In the genomic region with DNA sequence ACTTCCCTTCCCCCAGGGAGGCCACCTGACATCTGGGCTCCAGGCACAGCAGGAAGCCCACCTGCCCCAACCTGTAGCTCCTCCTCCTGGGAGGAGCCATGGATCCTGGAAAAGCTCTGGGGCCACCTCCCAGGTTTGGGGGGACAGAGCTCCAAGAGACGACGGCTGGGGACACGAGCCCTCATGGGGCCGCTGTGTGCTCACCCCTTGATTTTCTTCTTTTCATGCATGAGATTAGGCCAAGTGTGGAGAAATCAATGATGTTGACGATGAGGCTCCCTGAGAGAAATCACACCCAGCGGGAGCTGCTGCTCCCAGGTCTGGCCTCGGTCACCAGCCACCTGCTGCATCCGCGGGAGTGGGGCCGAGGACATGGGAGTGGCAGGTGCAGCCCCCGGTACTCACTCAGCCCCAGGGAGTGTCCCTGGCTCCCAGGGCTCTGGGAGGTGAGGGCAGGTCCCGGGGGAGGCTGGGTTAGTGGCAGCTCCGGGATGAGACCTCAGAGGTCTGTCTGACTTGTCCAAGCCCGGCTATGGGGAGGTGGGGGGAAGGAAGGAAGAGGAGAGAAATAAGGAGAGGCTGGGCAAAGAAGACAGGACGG, we compare ENCODE assay signal across 31 cellular contexts. TPM values are rescaled to one million over a fixed set of nuclear protein-coding genes. Genes with fewer than 3 reads are reported as not detected.
DNase-seq lines count a peak whose midpoint lies in the region; ATAC-seq, FAIRE-seq and TF ChIP-seq lines count a peak whose summit lies in the region.
"Had no signal": no experiment of that assay in that cellular context is flagged by ENCODE, and none has a peak within 500 bp of the region (broad histone marks: within the 10 kb centered on the region; RNA-seq: fewer than 3 reads in every experiment).

No MANE protein-coding gene starts in this region.

- WGBS in GM12878 (ENCODE audit: insufficient coverage, insufficient replicate concordance, low lambda C conversion rate, missing lambda C conversion rate), result 30% methylated on average over 15 of the region's 15 CpGs

- no peaks in the 10 kb centered on the region for H3K27me3 ChIP-seq in BLaER1 treated with 17β-estradiol and CSF1 and Interleukin-3, amounts not matched to agents 10 nM and 100 nM
- no peaks in the 10 kb centered on the region for H3K27me3 ChIP-seq in GM12878 (replicated peaks in 1 of 2; ENCODE audit: control insufficient read depth in 2 of 2, insufficient read depth in 2 of 2, low read length in 1 of 2)
- H3K27me3 ChIP-seq: hepatocyte, upper lobe of left lung had no signal

- POLR2A ChIA-PET in GM12878 (lab: Charles Lee), result no interaction called here
- POLR2A ChIA-PET in naive thymus-derived CD8-positive, alpha-beta T cell (lab: Charles Lee), result interaction anchor here (2.1 to 11.9 kb wide), 2 partner anchors 9 to 18 kb away, joined by 11 to 408 read pairs; a partner anchor contains a TSS

- TF ChIP-seq RAD21 in GM12878 (IDR thresholded peaks at IDR 0.05; ENCODE audit: insufficient read depth, low read depth, low read length), result no peak

- peak; percentile 25 for TF ChIP-seq POLR2A in GM12878 (IDR thresholded peaks at IDR 0.05; ENCODE audit: low read depth, low read length)
- no peak for TF ChIP-seq POLR2A in erythroblast (IDR thresholded peaks at IDR 0.05; ENCODE audit: low read length)

- H3K9me3 ChIP-seq in BLaER1 treated with 17β-estradiol and CSF1 and Interleukin-3, amounts not matched to agents 10 nM and 100 nM (replicated peaks in 1 of 11), result no peaks in the 10 kb centered on the region
- no peaks in the 10 kb centered on the region for H3K9me3 ChIP-seq in GM12878 (replicated peaks; ENCODE audit: control insufficient read depth, insufficient read depth, low read length)
- H3K9me3 ChIP-seq: breast epithelium, SJCRH30, upper lobe of left lung had no signal

- H4K20me1 ChIP-seq in BLaER1 treated with 17β-estradiol and CSF1 and Interleukin-3, amounts not matched to agents 10 nM and 100 nM, result peaks cover 6 to 49% (median 19%) of the 10 kb centered on the region in 11 experiments; a peak in 14 of 22 replicates
- no peaks in the 10 kb centered on the region for H4K20me1 ChIP-seq in GM12878 (ENCODE audit: control insufficient read depth, insufficient read depth)

- no peaks in the 10 kb centered on the region for H3K27me3 Mint-ChIP-seq in naive thymus-derived CD8-positive, alpha-beta T cell
- H3K27me3 Mint-ChIP-seq: stimulated activated naive CD8-positive, alpha-beta T cell treated with anti-CD3 and anti-CD28 coated beads, Interleukin-15, Interleukin-2, amounts not matched to agents 100 ng/mL and 50 ng/mL, for 24 hours had no signal

- DNase-seq in D341Med (ENCODE audit: low spot score) (peak; percentile 22), GM12878 (ENCODE audit: low read depth, low spot score) (no peak), occipital lobe (lab: John Stamatoyannopoulos, UW) (no peak), NOMO-1 treated with dmso at 0.1 percent for 144 hours (lab: John Stamatoyannopoulos, UW; ENCODE audit: unreplicated experiment) (no peak), erythroblast (lab: John Stamatoyannopoulos, UW) (no peak)
- no peak for DNase-seq in naive thymus-derived CD8-positive, alpha-beta T cell
- DNase-seq: activated CD4-positive, alpha-beta T cell treated with anti-CD3 and anti-CD28 coated beads, Interleukin-2, amount 50 U/mL, for 4 hours; activated CD8-positive, alpha-beta memory T cell treated with anti-CD3 and anti-CD28 coated beads, Interleukin-2, amount 50 U/mL, for 48 hours; activated effector memory CD4-positive, alpha-beta T cell treated with anti-CD3 and anti-CD28 coated beads, Interleukin-2, amount 50 U/mL, for 16 hours; dermis blood vessel endothelial cell; DMS79; foreskin fibroblast; Karpas-422; NCI-H1092; NCI-H774; posterior cingulate gyrus; SJCRH30; stimulated activated CD4-positive, alpha-beta T cell treated with anti-CD3 and anti-CD28 coated beads, Interleukin-2, amount 100 ng/mL, for 24 hours; WERI-Rb-1 had no signal

- no peak for FAIRE-seq in GM12878 (lab: Jason Lieb, UNC)
- FAIRE-seq: H54 had no signal

- no TSS peak for BruUV-seq in GM12878 (replicated peaks; lab: Mats Ljungman, UMichigan)

- no peak for TF ChIP-seq CTCF in GM12878 (IDR thresholded peaks at IDR 0.05 in 2 of 3, conservative IDR thresholded peaks at IDR 0.05 in 1 of 3; ENCODE audit: control insufficient read depth in 2 of 3, extremely low read depth in 1 of 3, insufficient read depth in 1 of 3, low read depth in 3 of 3, low read length in 3 of 3)

- intact Hi-C loops in GM12878 (cut with micrococcal nuclease; ENCODE audit: unreplicated experiment), result no loop called here

- no peak overlapping the region for H2AFZ ChIP-seq in GM12878 (ENCODE audit: control insufficient read depth, low read depth, low read length)
- H2AFZ ChIP-seq: hepatocyte had no signal

- H3K36me3 ChIP-seq in BLaER1 treated with 17β-estradiol and CSF1 and Interleukin-3, amounts not matched to agents 10 nM and 100 nM, result peaks cover 0 to 46% (median 0%) of the 10 kb centered on the region in 11 experiments; a peak in 6 of 22 replicates
- no peaks in the 10 kb centered on the region; a peak in 2 of 4 replicates for H3K36me3 ChIP-seq in GM12878 (ENCODE audit: control insufficient read depth in 2 of 2, insufficient read depth in 2 of 2, low read length in 1 of 2)
- H3K36me3 ChIP-seq: breast epithelium, SJCRH30, WERI-Rb-1 had no signal

- SMC1A ChIA-PET in GM12878 (lab: Charles Lee; ENCODE audit: uncharacterized antibody, unreplicated experiment), result no interaction called here

- no peak overlapping the region for H3K4me3 Mint-ChIP-seq in naive thymus-derived CD8-positive, alpha-beta T cell
- H3K4me3 Mint-ChIP-seq: CD8-positive, alpha-beta T cell; stimulated activated naive CD8-positive, alpha-beta T cell treated with anti-CD3 and anti-CD28 coated beads, Interleukin-15, Interleukin-2, amounts not matched to agents 100 ng/mL and 50 ng/mL, for 24 hours had no signal

- no peak for TF ChIP-seq EP300 in GM12878 (IDR thresholded peaks at IDR 0.05; ENCODE audit: borderline replicate concordance in 1 of 2, control insufficient read depth in 1 of 2, low read depth in 2 of 2, low read length in 2 of 2)

- in situ Hi-C loops in GM12878 (cut with MboI), result no loop called here

- H3K79me2 ChIP-seq in GM12878 (ENCODE audit: control insufficient read depth, insufficient read depth, low read length), result no peaks in the 10 kb centered on the region; the same call in 1 of the 2 replicates
- H3K79me2 ChIP-seq: hepatocyte had no signal

- ATAC-seq in GM12878 (no peak), GM18502 (IDR thresholded peaks at IDR 0.05; ENCODE audit: poor library complexity, unreplicated experiment) (no peak)
- ATAC-seq in naive thymus-derived CD8-positive, alpha-beta T cell, result no peak
- ATAC-seq: CD8-positive, alpha-beta T cell; Panc1 had no signal

- peaks cover 66 to 90% (median 82%) of the 10 kb centered on the region in 10 experiments for H3K4me1 ChIP-seq in BLaER1 treated with 17β-estradiol and CSF1 and Interleukin-3, amounts not matched to agents 10 nM and 100 nM
- H3K4me1 ChIP-seq in GM12878 (ENCODE audit: control insufficient read depth, insufficient read depth, low read length), result no peaks in the 10 kb centered on the region
- H3K4me1 ChIP-seq: breast epithelium, SJCRH30 had no signal

- H3K4me1 Mint-ChIP-seq in naive thymus-derived CD8-positive, alpha-beta T cell, result peaks cover 7 to 28% (median 17%) of the 10 kb centered on the region in 4 donors

- CTCF ChIA-PET in GM12878 (lab: Yijun Ruan, JAX), result no interaction called here

- peak overlapping the region in 7 of 10 donors; percentile 40 to 85 (median 58) for H3K27ac Mint-ChIP-seq in naive thymus-derived CD8-positive, alpha-beta T cell
- H3K27ac Mint-ChIP-seq: CD8-positive, alpha-beta T cell; stimulated activated naive CD8-positive, alpha-beta T cell treated with anti-CD3 and anti-CD28 coated beads, Interleukin-15, Interleukin-2, amounts not matched to agents 100 ng/mL and 50 ng/mL, for 24 hours had no signal

- H3K9ac ChIP-seq in BLaER1 treated with 17β-estradiol and CSF1 and Interleukin-3, amounts not matched to agents 10 nM and 100 nM, result peak overlapping the region in 5 of 11 experiments; percentile 11 to 95 (median 40); a peak in 5 of 22 replicates
- H3K9ac ChIP-seq in GM12878 (ENCODE audit: control insufficient read depth, insufficient read depth, low read length), result no peak overlapping the region

- peak overlapping the region in 2 of 11 experiments; percentile 20 to 25; a peak in 3 of 22 replicates for H3K27ac ChIP-seq in BLaER1 treated with 17β-estradiol and CSF1 and Interleukin-3, amounts not matched to agents 10 nM and 100 nM
- no peak overlapping the region for H3K27ac ChIP-seq in GM12878 (ENCODE audit: control insufficient read depth, insufficient read depth)
- H3K27ac ChIP-seq: breast epithelium, epithelial cell of prostate, hepatocyte, SJCRH30, upper lobe of left lung, WERI-Rb-1 had no signal

- peaks cover 0 to 22% (median 0%) of the 10 kb centered on the region in 3 donors for H3K36me3 Mint-ChIP-seq in naive thymus-derived CD8-positive, alpha-beta T cell

- H3K4me2 ChIP-seq in BLaER1 treated with 17β-estradiol and CSF1 and Interleukin-3, amounts not matched to agents 10 nM and 100 nM, result peak overlapping the region; percentile 60 to 100 (median 91)
- H3K4me2 ChIP-seq in GM12878 (ENCODE audit: control insufficient read depth, insufficient read depth), result no peak overlapping the region
- H3K4me2 ChIP-seq: hepatocyte had no signal

- RAD21 ChIA-PET in GM12878 (lab: Charles Lee; ENCODE audit: unreplicated experiment), result interaction anchor here (1.1 kb wide), 1 partner anchor 9 kb away, joined by 3 read pairs; a partner anchor contains a TSS

- no peak overlapping the region; a peak in 1 of 20 replicates for H3K4me3 ChIP-seq in BLaER1 treated with 17β-estradiol and CSF1 and Interleukin-3, amounts not matched to agents 10 nM and 100 nM
- H3K4me3 ChIP-seq in GM12878, result no peak overlapping the region
- H3K4me3 ChIP-seq: breast epithelium, hepatocyte, SJCRH30, upper lobe of left lung had no signal

- H3K9me3 Mint-ChIP-seq in naive thymus-derived CD8-positive, alpha-beta T cell, result no peaks in the 10 kb centered on the region
- H3K9me3 Mint-ChIP-seq: CD8-positive, alpha-beta T cell; stimulated activated naive CD8-positive, alpha-beta T cell treated with anti-CD3 and anti-CD28 coated beads, Interleukin-15, Interleukin-2, amounts not matched to agents 100 ng/mL and 50 ng/mL, for 24 hours had no signal

RNA-seq across cellular contexts. Expression of a gene that starts 8.7 kb away (rescaled TPM):
- 315 and 380 TPM in 2 replicates for total RNA-seq in GM12878 (2013; cell fraction: nucleolus; rRNA removed)
- total RNA-seq in GM12878 (2014; rRNA removed), result 53.6 and 61.1 TPM in 2 replicates
- 20.0 and 23.0 TPM in 2 replicates for total RNA-seq in GM12878 (2014; rRNA removed; fragmentation: Illumina TruSeq; extraction: Trizol)
- total RNA-seq in GM12878 (2021), result 76.2 and 79.1 TPM in 2 replicates
- polyA plus RNA-seq in GM12878 (2011; ENCODE audit: low read depth), result 42.6 TPM
- polyA plus RNA-seq in GM12878 (2011; rRNA removed), result 30.5 and 69.6 TPM in 2 replicates
- polyA plus RNA-seq in GM12878 (2011; cell fraction: cytosol; rRNA removed), result 85.6 and 116 TPM in 2 replicates
- 998 and 1,152 TPM in 2 replicates for polyA plus RNA-seq in GM12878 (2011; cell fraction: nucleus; rRNA removed)
- 120 and 163 TPM in 2 replicates for polyA plus RNA-seq in GM12878 (2012)
- 4.8 and 19.2 TPM in 2 replicates for polyA plus RNA-seq in GM12878 (2014; fragmentation: Illumina TruSeq; extraction: Trizol)
- 1 to 10 TPM in 1 of 2 experiments, under 1 TPM in 1; 0.43 to 2.9 TPM for polyA plus RNA-seq in GM12878 (2014; fragmentation: Nextera tagmentation; extraction: Ambion mirVana)
- 113 and 114 TPM in 2 replicates for polyA plus RNA-seq in GM12878 (2014; rRNA removed)
- 10 to 100 TPM; 36.2 to 46.7 TPM for polyA plus RNA-seq in GM12878 (2016; fragmentation: Nextera tagmentation; extraction: Ambion mirVana)
- 22.7 and 47.3 TPM in 2 replicates for polyA minus RNA-seq in GM12878 (2011; rRNA and poly(A)+ RNA removed)
- 17.1 and 28.0 TPM in 2 replicates for polyA minus RNA-seq in GM12878 (2011; cell fraction: cytosol; rRNA and poly(A)+ RNA removed)
- polyA minus RNA-seq in GM12878 (2011; cell fraction: nucleus; rRNA and poly(A)+ RNA removed), result 91.9 and 124 TPM in 2 replicates
- 100 to 1,000 TPM; 187 to 190 TPM for total RNA-seq in naive thymus-derived CD8-positive, alpha-beta T cell
- polyA plus RNA-seq in naive thymus-derived CD8-positive, alpha-beta T cell, result 10 to 100 TPM; 45.8 to 61.6 (median 48.9) TPM
- 2.0 TPM for total RNA-seq in occipital lobe
- total RNA-seq: SJCRH30 had no signal

RNA-seq across cellular contexts. Expression of a gene that starts 21.7 kb away (rescaled TPM):
- 6.1 and 6.2 TPM in 2 replicates for total RNA-seq in GM12878 (2013; cell fraction: nucleolus; rRNA removed)
- 4.2 TPM in 2 replicates for total RNA-seq in GM12878 (2014; rRNA removed)
- total RNA-seq in GM12878 (2014; rRNA removed; fragmentation: Illumina TruSeq; extraction: Trizol), result 1.8 and 1.9 TPM in 2 replicates
- total RNA-seq in GM12878 (2021), result 5.6 and 7.6 TPM in 2 replicates
- polyA plus RNA-seq in GM12878 (2011; ENCODE audit: low read depth), result 2.4 TPM
- polyA plus RNA-seq in GM12878 (2011; rRNA removed), result 3.1 and 5.0 TPM in 2 replicates
- 8.8 and 10.6 TPM in 2 replicates for polyA plus RNA-seq in GM12878 (2011; cell fraction: cytosol; rRNA removed)
- 19.6 and 22.7 TPM in 2 replicates for polyA plus RNA-seq in GM12878 (2011; cell fraction: nucleus; rRNA removed)
- 7.7 and 7.9 TPM in 2 replicates for polyA plus RNA-seq in GM12878 (2012)
- 1.3 and 2.7 TPM in 2 replicates for polyA plus RNA-seq in GM12878 (2014; fragmentation: Illumina TruSeq; extraction: Trizol)
- polyA plus RNA-seq in GM12878 (2014; fragmentation: Nextera tagmentation; extraction: Ambion mirVana), result under 1 TPM; 0.44 to 0.53 TPM
- polyA plus RNA-seq in GM12878 (2014; rRNA removed), result 5.5 and 6.8 TPM in 2 replicates
- polyA plus RNA-seq in GM12878 (2016; fragmentation: Nextera tagmentation; extraction: Ambion mirVana), result 1 to 10 TPM; 3.8 to 4.8 TPM
- 1.1 and 5.2 TPM in 2 replicates for polyA minus RNA-seq in GM12878 (2011; rRNA and poly(A)+ RNA removed)
- polyA minus RNA-seq in GM12878 (2011; cell fraction: cytosol; rRNA and poly(A)+ RNA removed), result 1.6 and 2.6 TPM in 2 replicates
- polyA minus RNA-seq in GM12878 (2011; cell fraction: nucleus; rRNA and poly(A)+ RNA removed), result 3.0 and 3.5 TPM in 2 replicates
- 10 to 100 TPM; 39.6 to 45.4 TPM for total RNA-seq in naive thymus-derived CD8-positive, alpha-beta T cell
- polyA plus RNA-seq in naive thymus-derived CD8-positive, alpha-beta T cell, result 10 to 100 TPM; 20.6 to 37.5 (median 27.4) TPM
- total RNA-seq in occipital lobe, result 11.9 TPM

RNA-seq across cellular contexts. Expression of a gene that starts 34.9 kb away (rescaled TPM):
- total RNA-seq in GM12878 (2013; cell fraction: nucleolus; rRNA removed), result not detected in 2 replicates
- total RNA-seq in GM12878 (2014; rRNA removed) (0.22 TPM in 1 of 2 replicates, not detected in the other), GM12878 (2014; rRNA removed; fragmentation: Illumina TruSeq; extraction: Trizol) (not detected in 2 replicates), GM12878 (2021) (0.15 TPM in 1 of 2 replicates, not detected in the other), occipital lobe (25.4 TPM)
- polyA plus RNA-seq in GM12878 (2011; ENCODE audit: low read depth), result not detected
- polyA plus RNA-seq in GM12878 (2011; rRNA removed) (not detected in 2 replicates), GM12878 (2014; fragmentation: Illumina TruSeq; extraction: Trizol) (not detected in 2 replicates), GM12878 (2014; fragmentation: Nextera tagmentation; extraction: Ambion mirVana) (not detected), GM12878 (2014; rRNA removed) (0.12 TPM in 1 of 2 replicates, not detected in the other), GM12878 (2016; fragmentation: Nextera tagmentation; extraction: Ambion mirVana) (not detected)
- not detected in 2 replicates for polyA plus RNA-seq in GM12878 (2011; cell fraction: cytosol; rRNA removed)
- polyA plus RNA-seq in GM12878 (2011; cell fraction: nucleus; rRNA removed), result not detected in 2 replicates
- not detected in 2 replicates for polyA plus RNA-seq in GM12878 (2012)
- not detected in 2 replicates for polyA minus RNA-seq in GM12878 (2011; rRNA and poly(A)+ RNA removed)
- not detected in 2 replicates for polyA minus RNA-seq in GM12878 (2011; cell fraction: cytosol; rRNA and poly(A)+ RNA removed)
- polyA minus RNA-seq in GM12878 (2011; cell fraction: nucleus; rRNA and poly(A)+ RNA removed), result not detected in 2 replicates
- total RNA-seq in naive thymus-derived CD8-positive, alpha-beta T cell, result under 1 TPM in 1 of 2 experiments, not detected in 1; 0.30 TPM
- not detected for polyA plus RNA-seq in naive thymus-derived CD8-positive, alpha-beta T cell
- total RNA-seq: breast epithelium; CD8-positive, alpha-beta T cell; hepatocyte; SJCRH30; T-helper 2 cell treated with Interferon-gamma antibody and Interleukin-4, amounts not matched to agents 100 ng/mL and 5 ng/mL, for 36 hours had no signal
- polyA plus RNA-seq: liver had no signal

RNA-seq across cellular contexts. Expression of a gene that starts 38.5 kb away (rescaled TPM):
- 85.4 and 117 TPM in 2 replicates for total RNA-seq in GM12878 (2013; cell fraction: nucleolus; rRNA removed)
- total RNA-seq in GM12878 (2014; rRNA removed), result 24.1 and 24.9 TPM in 2 replicates
- 10.4 and 10.6 TPM in 2 replicates for total RNA-seq in GM12878 (2014; rRNA removed; fragmentation: Illumina TruSeq; extraction: Trizol)
- total RNA-seq in GM12878 (2021), result 25.8 and 38.0 TPM in 2 replicates
- 7.1 TPM for polyA plus RNA-seq in GM12878 (2011; ENCODE audit: low read depth)
- polyA plus RNA-seq in GM12878 (2011; rRNA removed), result 12.4 and 27.0 TPM in 2 replicates
- 15.9 and 23.0 TPM in 2 replicates for polyA plus RNA-seq in GM12878 (2011; cell fraction: cytosol; rRNA removed)
- 158 and 199 TPM in 2 replicates for polyA plus RNA-seq in GM12878 (2011; cell fraction: nucleus; rRNA removed)
- polyA plus RNA-seq in GM12878 (2012), result 18.2 and 18.5 TPM in 2 replicates
- polyA plus RNA-seq in GM12878 (2014; fragmentation: Illumina TruSeq; extraction: Trizol), result 11.1 and 15.0 TPM in 2 replicates
- polyA plus RNA-seq in GM12878 (2014; fragmentation: Nextera tagmentation; extraction: Ambion mirVana), result 1 to 10 TPM in 1 of 2 experiments, under 1 TPM in 1; 0.35 to 1.5 TPM
- 25.0 and 27.2 TPM in 2 replicates for polyA plus RNA-seq in GM12878 (2014; rRNA removed)
- 10 to 100 TPM; 18.2 to 19.0 TPM for polyA plus RNA-seq in GM12878 (2016; fragmentation: Nextera tagmentation; extraction: Ambion mirVana)
- 14.9 and 26.2 TPM in 2 replicates for polyA minus RNA-seq in GM12878 (2011; rRNA and poly(A)+ RNA removed)
- 13.2 and 15.7 TPM in 2 replicates for polyA minus RNA-seq in GM12878 (2011; cell fraction: cytosol; rRNA and poly(A)+ RNA removed)
- polyA minus RNA-seq in GM12878 (2011; cell fraction: nucleus; rRNA and poly(A)+ RNA removed), result 55.4 and 89.3 TPM in 2 replicates
- 100 to 1,000 TPM; 149 to 155 TPM for total RNA-seq in naive thymus-derived CD8-positive, alpha-beta T cell
- polyA plus RNA-seq in naive thymus-derived CD8-positive, alpha-beta T cell, result 10 to 100 TPM in 2 of 3 donors, 1 to 10 TPM in 1; 9.0 to 31.7 (median 13.4) TPM
- total RNA-seq in occipital lobe, result 26.0 TPM

Comparison
In these comparisons a context has a peak if more than half of its experiments do, and no peak if none do; other contexts are left out.
1. RNA of a gene that starts 34.9 kb away (total RNA-seq): 25.4 TPM in occipital lobe (single experiment); 0.30 TPM in naive thymus-derived CD8-positive, alpha-beta T cell and 0.15 to 0.22 TPM in GM12878; every median in the first group is over 10 times any median in the second.